12 cellular contexts compared by ENCODE assay signal in the genomic region with DNA sequence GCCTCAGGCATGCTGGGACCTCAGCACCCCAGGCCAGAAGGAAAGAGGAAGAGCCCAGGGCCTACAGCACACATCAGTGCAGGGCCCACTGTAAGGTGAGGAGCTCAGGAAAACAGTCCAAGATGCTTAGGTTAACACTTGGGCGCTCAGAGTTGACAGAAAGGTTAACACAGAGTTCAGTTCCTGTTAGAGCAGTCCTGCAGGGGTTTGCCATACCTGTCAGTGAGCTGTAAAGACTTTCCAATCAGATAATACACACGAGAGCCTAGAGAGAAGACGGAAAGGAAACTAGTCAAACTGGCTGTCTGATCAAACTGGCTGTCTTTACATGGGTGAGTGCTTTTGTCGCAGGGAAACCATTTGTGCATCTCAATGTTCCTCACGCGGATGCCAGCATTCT.
DNase-seq lines count a peak whose midpoint lies in the region; ATAC-seq and TF ChIP-seq lines count a peak whose summit lies in the region.
"Had no signal": no experiment of that assay in that cellular context is flagged by ENCODE, and none has a peak within 500 bp of the region (broad histone marks: within the 10 kb centered on the region; RNA-seq: fewer than 3 reads in every experiment).

No MANE protein-coding gene starts in this region.

- ATAC-seq in GM18868 (IDR thresholded peaks at IDR 0.05; ENCODE audit: unreplicated experiment) (peak; percentile 54), GM21529 (IDR thresholded peaks at IDR 0.05; ENCODE audit: unreplicated experiment) (no peak), GM21526 (IDR thresholded peaks at IDR 0.05; ENCODE audit: low FRiP score, unreplicated experiment) (no peak)
- ATAC-seq: gastrocnemius medialis had no signal

- H3K36me3 ChIP-seq in sigmoid colon: no peaks in the 10 kb centered on the region
- H3K36me3 ChIP-seq: gastrocnemius medialis had no signal

- peak; percentile 23 for DNase-seq in astrocyte of the hippocampus (ENCODE audit: low read depth, low spot score)
- peak; percentile 8 for DNase-seq in iPS-NIHi11 (ENCODE audit: low spot score)
- no peak for DNase-seq in sigmoid colon
- DNase-seq in stimulated activated CD4-positive, alpha-beta T cell treated with anti-CD3 and anti-CD28 coated beads, Interleukin-4, amount 100 ng/mL, for 4 hours: no peak
- no peak for DNase-seq in lower leg skin (ENCODE audit: low spot score in 2 of 2)
- DNase-seq: activated CD4-positive, CD25-positive, alpha-beta regulatory T cell treated with anti-CD3 and anti-CD28 coated beads, Interleukin-2, amount 50 U/mL, for 72 hours; gastrocnemius medialis; NCI-H1694 treated with DMSO at 0.1 percent for 48 hours had no signal

- no peaks in the 10 kb centered on the region for H3K9me3 ChIP-seq in sigmoid colon
- H3K9me3 ChIP-seq: gastrocnemius medialis had no signal

- WGBS in sigmoid colon, 2 donors: 71 to 76% methylated on average over 6 of the region's 6 CpGs
- 29 to 44% methylated on average over 6 of the region's 6 CpGs for WGBS in lower leg skin, 2 donors

- peak overlapping the region; percentile 60 to 86 (median 84) for H3K27ac ChIP-seq in sigmoid colon
- H3K27ac ChIP-seq: gastrocnemius medialis had no signal

- TF ChIP-seq EP300 in sigmoid colon (IDR thresholded peaks at IDR 0.05): no peak

- intact Hi-C loops in sigmoid colon (cut with DNase I) (loop anchor here (2.0 kb wide), 1 partner anchor 61 kb away; a partner anchor contains a TSS), lower leg skin (cut with DNase I; ENCODE audit: low total_unique reads) (loop anchor here (5.0 kb wide), 1 partner anchor 1068 kb away; no protein-coding TSS in a partner anchor)

- no peaks in the 10 kb centered on the region for H3K27me3 ChIP-seq in sigmoid colon
- H3K27me3 ChIP-seq: gastrocnemius medialis had no signal

- H3K4me3 ChIP-seq in sigmoid colon (no peak overlapping the region), lower leg skin (ENCODE audit: low read depth, poor library complexity, severe bottlenecking) (no peak overlapping the region)
- H3K4me3 ChIP-seq: gastrocnemius medialis, lung had no signal

- H3K4me1 ChIP-seq in sigmoid colon: peaks cover 0 to 40% (median 23%) of the 10 kb centered on the region in 4 donors
- H3K4me1 ChIP-seq: gastrocnemius medialis had no signal

- TF ChIP-seq POLR2A in sigmoid colon (IDR thresholded peaks at IDR 0.05) (no peak), lower leg skin (IDR thresholded peaks at IDR 0.05) (no peak)

- TF ChIP-seq CTCF in sigmoid colon (IDR thresholded peaks at IDR 0.05) (no peak), lower leg skin (IDR thresholded peaks at IDR 0.05) (no peak)

Comparison
In these comparisons a context has a peak if more than half of its experiments do, and no peak if none do; other contexts are left out.
1. DNase-seq: peak in astrocyte of the hippocampus (single experiment) and iPS-NIHi11 (single experiment); none in sigmoid colon (single experiment), stimulated activated CD4-positive, alpha-beta T cell treated with anti-CD3 and anti-CD28 coated beads, Interleukin-4, amount 100 ng/mL, for 4 hours (0 of 2) and lower leg skin (0 of 2).